ENCODE assay signal across 23 cellular contexts in genomic region chr15:42999201-42999779, GRCh38.
DNase-seq lines count a peak whose midpoint lies in the region; ATAC-seq and TF ChIP-seq lines count a peak whose summit lies in the region.
"Had no signal": no experiment of that assay in that cellular context is flagged by ENCODE, and none has a peak within 500 bp of the region (broad histone marks: within the 10 kb centered on the region; RNA-seq: fewer than 3 reads in every experiment).

No MANE protein-coding gene starts in this region.

- H3K36me3 ChIP-seq in adipocyte (ENCODE audit: control insufficient read depth, insufficient read depth, low read length, severe bottlenecking) (peaks cover 33% of the 10 kb centered on the region), mucosa of descending colon (ENCODE audit: low read depth) (no peaks in the 10 kb centered on the region)

- DNase-seq in EH (ENCODE audit: low read depth) (peak; percentile 50), adipocyte (ENCODE audit: low read depth) (no peak), left cardiac atrium (no peak), mesothelial cell of epicardium (ENCODE audit: low spot score in 2 of 2, unreplicated experiment in 2 of 2) (no peak), mucosa of descending colon (no peak), C1 segment of cervical spinal cord (lab: John Stamatoyannopoulos, UW) (no peak), NCI-H2029 (lab: John Stamatoyannopoulos, UW) (no peak)
- DNase-seq in stimulated activated naive CD4-positive, alpha-beta T cell treated with Interleukin-2 at 50 U/mL for 16 hours (lab: John Stamatoyannopoulos, UW): no peak
- DNase-seq: CD4-positive, alpha-beta T cell; COR-L47; DMS79 treated with DMSO at 0.1 percent for 48 hours; H9; KBM-7; NCI-H1092; NCI-H1436; NCI-H1930; NCI-H2227 treated with DMSO at 0.1 percent for 48 hours; NCI-H510A; NCI-H748 treated with DMSO at 0.1 percent for 48 hours; SJCRH30 had no signal

- intact Hi-C loops in left cardiac atrium (cut with DNase I): no loop called here
- intact Hi-C loops in mucosa of descending colon (cut with DNase I, micrococcal nuclease): no loop called here

- H3K27ac Mint-ChIP-seq in mesothelial cell of epicardium: peak overlapping the region; percentile 47
- H3K27ac Mint-ChIP-seq: CD4-positive, alpha-beta T cell; H9 had no signal

- H3K4me1 Mint-ChIP-seq in mesothelial cell of epicardium: no peaks in the 10 kb centered on the region

- ATAC-seq in left cardiac atrium: peak; percentile 15 to 49
- ATAC-seq in mucosa of descending colon: no peak
- ATAC-seq: GM12878, Panc1 had no signal

- peak overlapping the region; percentile 66 for H3K9ac ChIP-seq in adipocyte (ENCODE audit: low read length)
- H3K9ac ChIP-seq: GM23248 had no signal

- peaks cover 33% of the 10 kb centered on the region for H3K36me3 Mint-ChIP-seq in mesothelial cell of epicardium

- no peaks in the 10 kb centered on the region for H3K27me3 ChIP-seq in adipocyte (replicated peaks; ENCODE audit: control insufficient read depth, insufficient read depth, low read length)
- H3K27me3 ChIP-seq: SJCRH30 had no signal

- no peaks in the 10 kb centered on the region for H3K27me3 Mint-ChIP-seq in mesothelial cell of epicardium (ENCODE audit: low read depth)
- H3K27me3 Mint-ChIP-seq: CD4-positive, alpha-beta T cell had no signal

- no peaks in the 10 kb centered on the region for H3K9me3 ChIP-seq in adipocyte (ENCODE audit: control insufficient read depth, low read length)
- no peaks in the 10 kb centered on the region for H3K9me3 ChIP-seq in mucosa of descending colon
- H3K9me3 ChIP-seq: SJCRH30 had no signal

- no peak for TF ChIP-seq CTCF in mesothelial cell of epicardium (IDR thresholded peaks at IDR 0.05; ENCODE audit: unreplicated experiment)
- TF ChIP-seq CTCF in mucosa of descending colon (IDR thresholded peaks at IDR 0.05): no peak

- H3K4me1 ChIP-seq in adipocyte (ENCODE audit: control insufficient read depth, insufficient read depth, low read length) (peaks cover 30% of the 10 kb centered on the region), mucosa of descending colon (ENCODE audit: low read depth) (no peaks in the 10 kb centered on the region)
- H3K4me1 ChIP-seq: SJCRH30 had no signal

- no peak overlapping the region for H3K4me3 Mint-ChIP-seq in mesothelial cell of epicardium
- H3K4me3 Mint-ChIP-seq: CD4-positive, alpha-beta T cell; H9 had no signal

- H3K9me3 Mint-ChIP-seq in mesothelial cell of epicardium: peaks cover 4% of the 10 kb centered on the region
- H3K9me3 Mint-ChIP-seq: CD4-positive, alpha-beta T cell had no signal

- H3K4me3 ChIP-seq in adipocyte (ENCODE audit: low read length): no peak overlapping the region
- H3K4me3 ChIP-seq in mucosa of descending colon: no peak overlapping the region
- H3K4me3 ChIP-seq: GM12878, GM23248, SJCRH30 had no signal
